ENCODE assay signal across 26 cellular contexts in genomic region chr7:98338441-98338840, GRCh38.
"Had no signal": no experiment of that assay in that cellular context is flagged by ENCODE, and none has a peak within 500 bp of the region (broad histone marks: within the 10 kb centered on the region; RNA-seq: fewer than 3 reads in every experiment).

No MANE protein-coding gene starts in this region.

- H3K9me3 ChIP-seq: suprapubic skin, testis, thoracic aorta, thyroid gland, tibial artery, transverse colon, upper lobe of left lung, upper lobe of right lung, uterus, vagina had no signal

- H3K36me3 ChIP-seq: suprapubic skin, thoracic aorta, thyroid gland, tibial artery, transverse colon, upper lobe of left lung, upper lobe of right lung, uterus, vagina had no signal

- ATAC-seq: stimulated activated effector memory CD8-positive, alpha-beta T cell treated with anti-CD3 and anti-CD28 coated beads, Interleukin-12 subunit alpha, Interleukin-12 subunit beta, amount 100 ng/mL, for 72 hours; stimulated activated memory B cell treated with anti-CD40 and anti-IgM and Interleukin-4, amounts not matched to agents 10 μg/mL and 1 μg/mL and 100 μg/mL, for 72 hours; stimulated activated naive B cell treated with anti-CD40 and anti-IgM and Interleukin-4, amounts not matched to agents 10 μg/mL and 1 μg/mL and 100 μg/mL, for 72 hours; stimulated activated naive CD8-positive, alpha-beta T cell treated with anti-CD3 and anti-CD28 coated beads, Interleukin-15, amount 100 ng/mL, for 72 hours; stimulated activated naive CD8-positive, alpha-beta T cell treated with anti-CD3 and anti-CD28 coated beads, Interleukin-15, Interleukin-2, amounts not matched to agents 100 U/mL and 50 U/mL, for 24 hours; upper lobe of right lung had no signal

- FAIRE-seq: urothelium cell line had no signal

- H3K4me1 ChIP-seq: suprapubic skin, testis, tibial artery, upper lobe of left lung, upper lobe of right lung, uterus, vagina had no signal

- H3K27ac ChIP-seq: stomach, suprapubic skin, testis, thoracic aorta, thyroid gland, tibial artery, transverse colon, upper lobe of left lung, upper lobe of right lung, uterus, vagina had no signal

- DNase-seq: stimulated activated CD4-positive, alpha-beta T cell treated with anti-CD3 and anti-CD28 coated beads, Interleukin-2, amount 100 ng/mL, for 48 hours; stimulated activated CD4-positive, alpha-beta T cell treated with anti-CD3 and anti-CD28 coated beads, Interleukin-4, amount 100 ng/mL, for 1 hour; stimulated activated CD4-positive, alpha-beta T cell treated with anti-CD3 and anti-CD28 coated beads, Interleukin-4, amount 100 ng/mL, for 24 hours; stimulated activated CD4-positive, alpha-beta T cell treated with anti-CD3 and anti-CD28 coated beads, Interleukin-4, amount 100 ng/mL, for 4 hours; stimulated activated CD8-positive, alpha-beta memory T cell treated with anti-CD3 and anti-CD28 coated beads, Interleukin-4, amount 100 ng/mL, for 48 hours; stimulated activated naive B cell treated with anti-CD40 and anti-IgM and Interleukin-4, amounts not matched to agents 10 μg/mL and 1 μg/mL and 100 μg/mL, for 72 hours; stimulated activated naive CD4-positive, alpha-beta T cell; stimulated activated naive CD4-positive, alpha-beta T cell treated with Interleukin-2 at 50 U/mL for 16 hours; stimulated activated naive CD8-positive, alpha-beta T cell treated with anti-CD3 and anti-CD28 coated beads, Interleukin-15, amount 100 ng/mL, for 72 hours; stimulated activated naive CD8-positive, alpha-beta T cell treated with anti-CD3 and anti-CD28 coated beads, Interleukin-15, Interleukin-2, amounts not matched to agents 100 U/mL and 50 U/mL, for 24 hours; stomach; substantia nigra; testis; thyroid gland; tibial artery; transverse colon; trophoblast cell; upper lobe of left lung; upper lobe of right lung; uterus had no signal

- H3K4me3 ChIP-seq: stomach, suprapubic skin, testis, thoracic aorta, thyroid gland, tibial artery, transverse colon, upper lobe of left lung, upper lobe of right lung, uterus, vagina had no signal

- H3K27me3 ChIP-seq: stomach, suprapubic skin, testis, thyroid gland, tibial artery, transverse colon, upper lobe of left lung, upper lobe of right lung, uterus, vagina had no signal
